In the genomic region with DNA sequence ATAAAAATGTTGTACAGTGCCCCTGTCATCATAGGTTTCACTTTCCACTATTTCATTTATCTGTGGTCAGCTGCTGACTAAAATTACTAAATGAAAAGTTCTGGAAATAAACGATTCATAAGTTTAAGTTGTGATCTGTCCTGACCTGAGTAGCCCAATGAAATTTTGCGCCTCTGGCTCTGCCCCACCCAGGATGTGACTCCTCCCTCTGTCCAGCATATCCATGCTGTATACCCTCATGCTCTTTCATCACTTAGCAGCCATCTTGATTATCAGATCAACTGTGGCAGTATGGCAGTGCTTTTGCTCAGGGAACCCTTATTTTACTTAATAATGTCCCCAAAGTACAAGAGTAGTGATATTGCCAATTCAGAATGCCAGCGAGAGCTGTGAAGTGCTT, we compare ENCODE assay signal across 11 cellular contexts.
"Had no signal": no experiment of that assay in that cellular context is flagged by ENCODE, and none has a peak within 500 bp of the region (broad histone marks: within the 10 kb centered on the region; RNA-seq: fewer than 3 reads in every experiment).

No MANE protein-coding gene starts in this region.

- H3K36me3 Mint-ChIP-seq: natural killer cell had no signal

- ATAC-seq: natural killer cell, T-cell had no signal

- H3K27ac Mint-ChIP-seq: natural killer cell, T-cell had no signal

- H3K4me3 Mint-ChIP-seq: natural killer cell, T-cell had no signal

- DNase-seq: activated CD4-positive, alpha-beta T cell treated with anti-CD3 and anti-CD28 coated beads for 1 hour; activated gamma-delta T cell; foreskin melanocyte; kidney glomerular epithelial cell; mesendoderm; natural killer cell; retina; T-cell; T1000; tibial artery had no signal

- H3K4me1 Mint-ChIP-seq: natural killer cell had no signal

- H3K27me3 Mint-ChIP-seq: T-cell had no signal

- FAIRE-seq: urothelium cell line had no signal
